In genomic region chr22:41418717-41419116, GRCh38 we compare ENCODE assay signal across 19 cellular contexts. TPM values are rescaled to one million over a fixed set of nuclear protein-coding genes. Genes with fewer than 3 reads are reported as not detected.
DNase-seq lines count a peak whose midpoint lies in the region; ATAC-seq and TF ChIP-seq lines count a peak whose summit lies in the region.
"Had no signal": no experiment of that assay in that cellular context is flagged by ENCODE, and none has a peak within 500 bp of the region (broad histone marks: within the 10 kb centered on the region; RNA-seq: fewer than 3 reads in every experiment).

No MANE protein-coding gene starts in this region.

- H3K27ac ChIP-seq in esophagus (ENCODE audit: low read depth in 2 of 2, low read length in 1 of 2) = peak overlapping the region; percentile 21 to 81
- peak overlapping the region; percentile 93 to 99 (median 98) for H3K27ac ChIP-seq in thyroid gland
- H3K27ac ChIP-seq: BLaER1, brain microvascular endothelial cell had no signal

- H3K4me1 ChIP-seq in adipocyte (ENCODE audit: control insufficient read depth, insufficient read depth, low read length) (peaks cover 31% of the 10 kb centered on the region), esophagus (ENCODE audit: control insufficient read depth in 2 of 2, insufficient read depth in 2 of 2, low read length in 1 of 2) (peaks cover 5 to 14% of the 10 kb centered on the region in 2 donors), thyroid gland (peaks cover 52 to 62% of the 10 kb centered on the region in 2 donors)

- H3K27me3 Mint-ChIP-seq in progenitor cell of endocrine pancreas = no peaks in the 10 kb centered on the region
- H3K27me3 Mint-ChIP-seq: natural killer cell treated with Interleukin-12 subunit alpha and Interleukin-12 subunit beta and Interleukin-15 and Interleukin-18, amount 100 ng/mL, for 72 hours; stimulated activated naive CD8-positive, alpha-beta T cell treated with anti-CD3 and anti-CD28 coated beads, Interleukin-15, amount 100 ng/mL, for 72 hours had no signal

- H3K36me3 ChIP-seq in adipocyte (ENCODE audit: control insufficient read depth, insufficient read depth, low read length, severe bottlenecking) (peaks cover 8% of the 10 kb centered on the region), esophagus (ENCODE audit: control insufficient read depth in 2 of 2, insufficient read depth in 2 of 2, low read length in 1 of 2) (no peaks in the 10 kb centered on the region), thyroid gland (no peaks in the 10 kb centered on the region)
- H3K36me3 ChIP-seq: brain microvascular endothelial cell had no signal

- TF ChIP-seq CTCF in progenitor cell of endocrine pancreas (IDR thresholded peaks at IDR 0.05; ENCODE audit: unreplicated experiment) (no peak), thyroid gland (IDR thresholded peaks at IDR 0.05) (no peak)

- H3K36me3 Mint-ChIP-seq in progenitor cell of endocrine pancreas (ENCODE audit: insufficient read depth) = peaks cover under 1% of the 10 kb centered on the region
- H3K36me3 Mint-ChIP-seq: natural killer cell treated with Interleukin-12 subunit alpha and Interleukin-12 subunit beta and Interleukin-15 and Interleukin-18, amount 100 ng/mL, for 72 hours had no signal

- H3K4me3 ChIP-seq in adipocyte (ENCODE audit: low read length) (no peak overlapping the region), esophagus (ENCODE audit: low read depth in 1 of 2, low read length in 2 of 2) (no peak overlapping the region), thyroid gland (replicated peaks in 1 of 3) (no peak overlapping the region)
- H3K4me3 ChIP-seq: BLaER1, K562 had no signal

- peak overlapping the region; percentile 35 for H3K9ac ChIP-seq in adipocyte (ENCODE audit: low read length)
- H3K9ac ChIP-seq: BLaER1 had no signal

- DNase-seq in adipocyte (ENCODE audit: low read depth) (no peak), progenitor cell of endocrine pancreas (ENCODE audit: low spot score, unreplicated experiment) (no peak), thyroid gland (no peak), D341Med (ENCODE audit: low spot score) (no peak)
- no peak for DNase-seq in stimulated activated naive CD4-positive, alpha-beta T cell (lab: John Stamatoyannopoulos, UW)
- DNase-seq: activated CD4-positive, alpha-beta T cell treated with anti-CD3 and anti-CD28 coated beads, Interleukin-2, amount 50 U/mL, for 4 hours; activated T-cell treated with anti-CD3 and anti-CD28 coated beads, Interleukin-2, amount 50 U/mL, for 48 hours; brain microvascular endothelial cell; erythroblast; mesenchymal stem cell; NCI-H2081; stimulated activated naive CD8-positive, alpha-beta T cell treated with anti-CD3 and anti-CD28 coated beads, Interleukin-15, amount 100 ng/mL, for 72 hours had no signal

- H3K4me1 Mint-ChIP-seq in progenitor cell of endocrine pancreas (ENCODE audit: low read depth) = peaks cover 10% of the 10 kb centered on the region

- WGBS in esophagus, 2 donors = 86 to 93% methylated on average over 9 of the region's 9 CpGs
- WGBS in thyroid gland, 2 donors = 95 to 98% methylated on average over 9 of the region's 9 CpGs

- no peak for ATAC-seq in GM21526 (IDR thresholded peaks at IDR 0.05; ENCODE audit: low FRiP score, unreplicated experiment)
- no peak for ATAC-seq in HG03520 (IDR thresholded peaks at IDR 0.05; ENCODE audit: unreplicated experiment)
- ATAC-seq: activated naive CD4-positive, alpha-beta T cell treated with anti-CD3 and anti-CD28 coated beads, Interleukin-2, amount 50 U/mL, for 72 hours; K562; natural killer cell treated with Interleukin-12 subunit alpha and Interleukin-12 subunit beta and Interleukin-15 and Interleukin-18, amount 100 ng/mL, for 72 hours; stimulated activated naive CD8-positive, alpha-beta T cell treated with anti-CD3 and anti-CD28 coated beads, Interleukin-15, amount 100 ng/mL, for 72 hours had no signal

- H3K9me3 ChIP-seq in adipocyte (ENCODE audit: control insufficient read depth, low read length) (no peaks in the 10 kb centered on the region), esophagus (ENCODE audit: control insufficient read depth in 2 of 2, insufficient read depth in 1 of 2, low read depth in 1 of 2, low read length in 1 of 2) (no peaks in the 10 kb centered on the region), thyroid gland (no peaks in the 10 kb centered on the region)
- H3K9me3 ChIP-seq: BLaER1 had no signal

- H3K27ac Mint-ChIP-seq in progenitor cell of endocrine pancreas = peak overlapping the region; percentile 49
- H3K27ac Mint-ChIP-seq: stimulated activated naive CD8-positive, alpha-beta T cell treated with anti-CD3 and anti-CD28 coated beads, Interleukin-15, amount 100 ng/mL, for 72 hours had no signal

- intact Hi-C loops in thyroid gland (cut with DNase I) = no loop called here

- no peaks in the 10 kb centered on the region for H3K27me3 ChIP-seq in adipocyte (replicated peaks; ENCODE audit: control insufficient read depth, insufficient read depth, low read length)
- no peaks in the 10 kb centered on the region for H3K27me3 ChIP-seq in esophagus (ENCODE audit: control insufficient read depth in 1 of 2, insufficient read depth in 2 of 2, low read length in 2 of 2)
- no peaks in the 10 kb centered on the region for H3K27me3 ChIP-seq in thyroid gland
- H3K27me3 ChIP-seq: BLaER1, brain microvascular endothelial cell had no signal

- no peaks in the 10 kb centered on the region for H3K9me3 Mint-ChIP-seq in progenitor cell of endocrine pancreas (ENCODE audit: low read depth)
- H3K9me3 Mint-ChIP-seq: activated naive CD4-positive, alpha-beta T cell treated with anti-CD3 and anti-CD28 coated beads, Interleukin-2, amount 50 U/mL, for 72 hours; natural killer cell treated with Interleukin-12 subunit alpha and Interleukin-12 subunit beta and Interleukin-15 and Interleukin-18, amount 100 ng/mL, for 72 hours; stimulated activated naive CD8-positive, alpha-beta T cell treated with anti-CD3 and anti-CD28 coated beads, Interleukin-15, amount 100 ng/mL, for 72 hours had no signal

- no peak overlapping the region for H3K4me3 Mint-ChIP-seq in progenitor cell of endocrine pancreas (ENCODE audit: low read depth)
- H3K4me3 Mint-ChIP-seq: natural killer cell treated with Interleukin-12 subunit alpha and Interleukin-12 subunit beta and Interleukin-15 and Interleukin-18, amount 100 ng/mL, for 72 hours; stimulated activated naive CD8-positive, alpha-beta T cell treated with anti-CD3 and anti-CD28 coated beads, Interleukin-15, amount 100 ng/mL, for 72 hours had no signal

- no peak for TF ChIP-seq POLR2A in thyroid gland (IDR thresholded peaks at IDR 0.05)

RNA-seq across cellular contexts. Expression of gene TOB2, which starts 27.9 kb away (rescaled TPM):
- 10 to 100 TPM; 10.7 to 11.1 TPM for polyA plus RNA-seq in esophagus
- total RNA-seq in progenitor cell of endocrine pancreas (66.9 and 72.4 TPM in 2 replicates), thyroid gland (100 to 1,000 TPM in 3 of 4 donors, 10 to 100 TPM in 1; 66.5 to 130 (median 115) TPM)

RNA-seq across cellular contexts. Expression of gene TEF, which starts 37.0 kb away (rescaled TPM):
- polyA plus RNA-seq in esophagus = 1 to 10 TPM; 8.5 to 9.5 TPM
- 11.4 and 11.5 TPM in 2 replicates for total RNA-seq in progenitor cell of endocrine pancreas
- 10 to 100 TPM; 15.9 to 41.1 (median 22.9) TPM for total RNA-seq in thyroid gland

RNA-seq across cellular contexts. Expression of gene PHF5A, which starts 49.8 kb away (rescaled TPM):
- 10 to 100 TPM; 41.4 to 61.8 TPM for polyA plus RNA-seq in esophagus
- 44.3 and 52.9 TPM in 2 replicates for total RNA-seq in progenitor cell of endocrine pancreas
- 10 to 100 TPM; 22.4 to 58.3 (median 39.4) TPM for total RNA-seq in thyroid gland

RNA-seq across cellular contexts. Expression of gene ACO2, which starts 50.2 kb away (rescaled TPM):
- 10 to 100 TPM; 22.6 to 59.7 TPM for polyA plus RNA-seq in esophagus
- 67.4 and 69.7 TPM in 2 replicates for total RNA-seq in progenitor cell of endocrine pancreas
- 100 to 1,000 TPM in 3 of 4 donors, 10 to 100 TPM in 1; 81.3 to 205 (median 135) TPM for total RNA-seq in thyroid gland
